In genomic region chr16:71724320-71724751, GRCh38 we compare ENCODE assay signal across 8 cellular contexts. TPM values are rescaled to one million over a fixed set of nuclear protein-coding genes. Genes with fewer than 3 reads are reported as not detected.
A peak's percentile ranks its signal among the peaks of the same experiment; 100 is the strongest.
DNase-seq lines count a peak whose midpoint lies in the region; TF ChIP-seq lines count a peak whose summit lies in the region.

Gene PHLPP2, minus strand, starts transcription at chr16:71724701. Its CDS starts 9,906 bp downstream, at chr16:71714795.

- intact Hi-C loops in A673 (cut with micrococcal nuclease; ENCODE audit: unreplicated experiment) (no loop called here), colonic mucosa (cut with DNase I) (no loop called here), posterior vena cava (cut with DNase I) (no loop called here)

- H3K4me1 ChIP-seq in A673 (ENCODE audit: insufficient read depth, low read length, poor library complexity, severe bottlenecking) (peaks cover 9% of the 10 kb centered on the region), colonic mucosa (peaks cover 2% of the 10 kb centered on the region), muscle layer of duodenum (ENCODE audit: control insufficient read depth in 1 of 2, insufficient read depth in 2 of 2, low read length in 2 of 2) (peaks cover 4 to 14% of the 10 kb centered on the region in 2 donors)

- H3K9me3 ChIP-seq in A673 (ENCODE audit: low read depth, low read length, poor library complexity, severe bottlenecking) (no peaks in the 10 kb centered on the region), colonic mucosa (no peaks in the 10 kb centered on the region), muscle layer of duodenum (ENCODE audit: control insufficient read depth in 1 of 2, low read length in 2 of 2) (no peaks in the 10 kb centered on the region)

- no peak for TF ChIP-seq CTCF in A673 (conservative IDR thresholded peaks at IDR 0.05; ENCODE audit: low read depth, low read length)
- TF ChIP-seq CTCF in colonic mucosa (IDR thresholded peaks at IDR 0.05) = no peak
- TF ChIP-seq CTCF in GM20000 (IDR thresholded peaks at IDR 0.05; ENCODE audit: extremely low read depth, missing control alignments) = no peak

- H3K4me3 ChIP-seq in A673 (ENCODE audit: low read depth, low read length, poor library complexity, severe bottlenecking) = peak within 1 kb of the TSS; percentile 92
- H3K4me3 ChIP-seq in Jurkat, Clone E6-1 (ENCODE audit: low read length) = peak within 1 kb of the TSS; percentile 67
- peak within 1 kb of the TSS; percentile 86 for H3K4me3 ChIP-seq in colonic mucosa
- peak within 1 kb of the TSS; percentile 64 to 87 for H3K4me3 ChIP-seq in muscle layer of duodenum (ENCODE audit: low read depth in 1 of 2, low read length in 2 of 2)

- H3K36me3 ChIP-seq in A673 (ENCODE audit: insufficient read depth, low read length, poor library complexity, severe bottlenecking) (no peaks in the 10 kb centered on the region), colonic mucosa (no peaks in the 10 kb centered on the region), muscle layer of duodenum (ENCODE audit: control insufficient read depth in 1 of 2, insufficient read depth in 2 of 2, low read length in 2 of 2) (no peaks in the 10 kb centered on the region)

- POLR2A ChIA-PET in A673 (lab: Charles Lee; ENCODE audit: low non-redundant PET) = no interaction called here

- peak within 1 kb of the TSS; percentile 68 to 88 for H3K9ac ChIP-seq in colonic mucosa (ENCODE audit: low read depth in 2 of 2, low read length in 2 of 2)

- H3K27me3 ChIP-seq in A673 (replicated peaks; ENCODE audit: insufficient read depth, low read depth, low read length, poor library complexity) (no peaks in the 10 kb centered on the region), colonic mucosa (no peaks in the 10 kb centered on the region), muscle layer of duodenum (ENCODE audit: low read depth, low read length) (no peaks in the 10 kb centered on the region)

- CTCF ChIA-PET in A673 (lab: Charles Lee) = no interaction called here

- DNase-seq in A673 (ENCODE audit: low spot score) (no peak), colonic mucosa (no peak), posterior vena cava (ENCODE audit: low spot score) (no peak), GF-D8 (lab: John Stamatoyannopoulos, UW) (no peak), NCI-H1694 treated with DMSO at 0.1 percent for 48 hours (lab: John Stamatoyannopoulos, UW) (no peak), GM20000 (ENCODE audit: low spot score) (no peak)
- DNase-seq in Jurkat, Clone E6-1 (ENCODE audit: low read depth, low spot score) = no peak

- peak within 1 kb of the TSS; percentile 82 for H3K27ac ChIP-seq in A673 (ENCODE audit: low read depth, low read length, poor library complexity, severe bottlenecking)
- H3K27ac ChIP-seq in colonic mucosa = peak within 1 kb of the TSS; percentile 92
- H3K27ac ChIP-seq in muscle layer of duodenum (ENCODE audit: low read length) = peak within 1 kb of the TSS; percentile 39

- BruUV-seq in A673 (replicated peaks; lab: Mats Ljungman, UMichigan) = TSS peak; percentile 57

RNA-seq across cellular contexts. Expression of gene PHLPP2, which starts in this region (rescaled TPM):
- total RNA-seq in A673 (2021) = 16.3 and 18.3 TPM in 2 replicates
- 2.5 TPM for polyA plus RNA-seq in Jurkat, Clone E6-1 (2012; ENCODE audit: insufficient read depth, insufficient read length)
- 10 to 100 TPM; 23.5 to 53.1 TPM for total RNA-seq in colonic mucosa
- total RNA-seq in posterior vena cava = 1 to 10 TPM; 6.3 to 9.1 TPM

Comparison
In these comparisons a context has a peak if more than half of its experiments do, and no peak if none do; other contexts are left out.
1. H3K27ac ChIP-seq: peak in every context shown above with its lines; median percentile 92 in colonic mucosa; 82 in A673; 39 in muscle layer of duodenum.